Comparison of ENCODE assay signal across 24 cellular contexts in genomic region chr5:77641397-77641943, GRCh38. TPM values are rescaled to one million over a fixed set of nuclear protein-coding genes. Genes with fewer than 3 reads are reported as not detected.
DNase-seq lines count a peak whose midpoint lies in the region; ATAC-seq and TF ChIP-seq lines count a peak whose summit lies in the region.
"Had no signal": no experiment of that assay in that cellular context is flagged by ENCODE, and none has a peak within 500 bp of the region (broad histone marks: within the 10 kb centered on the region; RNA-seq: fewer than 3 reads in every experiment).

No MANE protein-coding gene starts in this region.

- H3K9me3 ChIP-seq in Caco-2 (no peaks in the 10 kb centered on the region), T-helper 17 cell (ENCODE audit: control insufficient read depth, low read length, poor library complexity, severe bottlenecking) (peaks cover 9% of the 10 kb centered on the region)
- H3K9me3 ChIP-seq: A549, esophagus muscularis mucosa, left ventricle myocardium inferior, mucosa of descending colon, suprapubic skin, vagina had no signal

- H3K9me3 Mint-ChIP-seq in T-helper 1 cell treated with Interleukin-12 subunit alpha and Interleukin-12 subunit beta and Interleukin-4 antibody, amounts not matched to agents 30 μg/mL and 1 μg/mL, for 36 hours = peaks cover 7% of the 10 kb centered on the region
- H3K9me3 Mint-ChIP-seq in Caco-2 (ENCODE audit: unreplicated experiment) (no peaks in the 10 kb centered on the region), memory B cell (peaks cover 6% of the 10 kb centered on the region)
- H3K9me3 Mint-ChIP-seq: central memory CD8-positive, alpha-beta T cell had no signal

- peaks cover 16% of the 10 kb centered on the region for H3K4me1 Mint-ChIP-seq in T-helper 1 cell treated with Interleukin-12 subunit alpha and Interleukin-12 subunit beta and Interleukin-4 antibody, amounts not matched to agents 30 μg/mL and 1 μg/mL, for 36 hours (ENCODE audit: low read depth)
- peaks cover 25% of the 10 kb centered on the region for H3K4me1 Mint-ChIP-seq in Caco-2 (ENCODE audit: low read depth, unreplicated experiment)
- H3K4me1 Mint-ChIP-seq in T-helper 17 cell = peaks cover 18% of the 10 kb centered on the region
- H3K4me1 Mint-ChIP-seq in memory B cell = peaks cover 13% of the 10 kb centered on the region

- no peaks in the 10 kb centered on the region; the same call in 1 of the 2 replicates for H3K27me3 ChIP-seq in Caco-2 (replicated peaks; ENCODE audit: control insufficient read depth, insufficient read depth, low read length)

- CTCF ChIA-PET in Caco-2 (lab: Charles Lee) = no interaction called here

- POLR2A ChIA-PET in Caco-2 (lab: Charles Lee) = no interaction called here

- H3K27ac Mint-ChIP-seq in T-helper 1 cell treated with Interleukin-12 subunit alpha and Interleukin-12 subunit beta and Interleukin-4 antibody, amounts not matched to agents 30 μg/mL and 1 μg/mL, for 36 hours = peak overlapping the region; percentile 34
- H3K27ac Mint-ChIP-seq in Caco-2 (ENCODE audit: unreplicated experiment) (no peak overlapping the region), T-helper 17 cell (peak overlapping the region; percentile 61), memory B cell (peak overlapping the region; percentile 57)

- BruUV-seq in Caco-2 (replicated peaks; lab: Mats Ljungman, UMichigan) = no TSS peak

- no peak for TF ChIP-seq CTCF in Caco-2 (IDR thresholded peaks at IDR 0.05; ENCODE audit: insufficient read depth in 1 of 2, low read depth in 1 of 2, low read length in 1 of 2, severe bottlenecking in 1 of 2, unreplicated experiment in 1 of 2)

- H3K4me1 ChIP-seq in Caco-2 = peaks cover 10% of the 10 kb centered on the region; the same call in 1 of the 2 replicates

- H3K4me3 Mint-ChIP-seq in T-helper 1 cell treated with Interleukin-12 subunit alpha and Interleukin-12 subunit beta and Interleukin-4 antibody, amounts not matched to agents 30 μg/mL and 1 μg/mL, for 36 hours = no peak overlapping the region
- H3K4me3 Mint-ChIP-seq in Caco-2 (ENCODE audit: unreplicated experiment) = peak overlapping the region; percentile 82
- no peak overlapping the region for H3K4me3 Mint-ChIP-seq in T-helper 17 cell
- no peak overlapping the region for H3K4me3 Mint-ChIP-seq in memory B cell
- H3K4me3 Mint-ChIP-seq: central memory CD8-positive, alpha-beta T cell had no signal

- DNase-seq in T-helper 1 cell = no peak
- DNase-seq in Caco-2 = no peak
- DNase-seq in T-helper 17 cell = no peak
- DNase-seq in memory B cell (ENCODE audit: low spot score in 2 of 2) = no peak
- no peak for DNase-seq in D341Med (ENCODE audit: low spot score)
- no peak for DNase-seq in SIG-M5 treated with dmso at 0.1 percent for 504 hours (lab: John Stamatoyannopoulos, UW; ENCODE audit: unreplicated experiment)
- no peak for DNase-seq in HUDEP-2 (lab: John Stamatoyannopoulos, UW; ENCODE audit: unreplicated experiment in 76 of 76)
- DNase-seq: C1 segment of cervical spinal cord; DND-41; left ventricle myocardium inferior; mucosa of descending colon; NCI-H1694; NCI-H510A; stimulated activated CD4-positive, alpha-beta T cell treated with anti-CD3 and anti-CD28 coated beads, Interleukin-12 subunit alpha, Interleukin-12 subunit beta, amount 100 ng/mL, for 4 hours; stimulated activated CD8-positive, alpha-beta memory T cell treated with anti-CD3 and anti-CD28 coated beads, Interleukin-4, amount 100 ng/mL, for 48 hours; T-cell had no signal

- H3K27me3 Mint-ChIP-seq in T-helper 1 cell treated with Interleukin-12 subunit alpha and Interleukin-12 subunit beta and Interleukin-4 antibody, amounts not matched to agents 30 μg/mL and 1 μg/mL, for 36 hours (ENCODE audit: low read depth) = peaks cover 87% of the 10 kb centered on the region
- H3K27me3 Mint-ChIP-seq in Caco-2 (ENCODE audit: insufficient read depth, unreplicated experiment) = peaks cover 44% of the 10 kb centered on the region
- peaks cover 84% of the 10 kb centered on the region for H3K27me3 Mint-ChIP-seq in T-helper 17 cell
- peaks cover 40% of the 10 kb centered on the region for H3K27me3 Mint-ChIP-seq in memory B cell

- intact Hi-C loops in Caco-2 (cut with micrococcal nuclease; ENCODE audit: unreplicated experiment) = loop anchor here (5.0 kb wide), 1 partner anchor 366 kb away; no protein-coding TSS in a partner anchor

- H3K4me3 ChIP-seq in Caco-2 (ENCODE audit: low read depth, low read length) = no peak overlapping the region
- H3K4me3 ChIP-seq: A549, esophagus muscularis mucosa, K562, left ventricle myocardium inferior, mucosa of descending colon, suprapubic skin, vagina had no signal

- no peaks in the 10 kb centered on the region for H3K36me3 ChIP-seq in Caco-2 (ENCODE audit: control insufficient read depth, insufficient read depth, low read length)
- H3K36me3 ChIP-seq: esophagus muscularis mucosa, left ventricle myocardium inferior, suprapubic skin, vagina had no signal

- peaks cover 13% of the 10 kb centered on the region for H3K36me3 Mint-ChIP-seq in T-helper 1 cell treated with Interleukin-12 subunit alpha and Interleukin-12 subunit beta and Interleukin-4 antibody, amounts not matched to agents 30 μg/mL and 1 μg/mL, for 36 hours (ENCODE audit: low read depth)
- H3K36me3 Mint-ChIP-seq in Caco-2 (ENCODE audit: insufficient read depth, unreplicated experiment) = no peaks in the 10 kb centered on the region
- H3K36me3 Mint-ChIP-seq in T-helper 17 cell (ENCODE audit: low read depth) = peaks cover 3% of the 10 kb centered on the region
- H3K36me3 Mint-ChIP-seq in memory B cell = peaks cover 7% of the 10 kb centered on the region

- ATAC-seq in T-helper 17 cell = no peak
- ATAC-seq in memory B cell (ENCODE audit: low read depth) = no peak
- ATAC-seq: A549, K562, T-cell had no signal

RNA-seq across cellular contexts. Expression of gene OTP, which starts 3.0 kb away (rescaled TPM):
- total RNA-seq in Caco-2 (2022) (0.11 TPM in 1 of 2 replicates, not detected in the other), T-helper 17 cell (not detected)
- total RNA-seq: activated CD8-positive, alpha-beta memory T cell treated with anti-CD3 and anti-CD28 coated beads for 36 hours; esophagus muscularis mucosa; left ventricle myocardium inferior; mucosa of descending colon; suprapubic skin; T-cell; vagina had no signal
